ENCODE assay signal across 14 cellular contexts in the genomic region with DNA sequence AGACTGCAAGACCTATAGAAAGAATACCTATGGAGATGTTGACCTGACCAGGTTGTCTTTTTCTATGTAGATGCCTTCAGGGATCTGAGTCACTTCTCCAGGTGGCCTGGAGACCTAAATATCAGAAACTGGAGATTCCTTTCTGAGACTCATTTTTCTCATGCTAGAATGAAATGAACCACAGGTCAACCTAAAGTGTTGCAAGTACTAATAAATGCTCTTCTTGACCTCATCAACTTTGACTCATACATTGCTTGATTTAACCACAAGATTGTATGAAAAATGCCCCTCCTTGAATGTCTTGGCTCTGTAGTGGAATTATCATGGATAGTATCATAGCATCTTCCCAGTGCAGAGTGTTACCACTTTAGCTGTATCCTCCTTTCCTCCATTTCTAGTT.
"Had no signal": no experiment of that assay in that cellular context is flagged by ENCODE, and none has a peak within 500 bp of the region (broad histone marks: within the 10 kb centered on the region; RNA-seq: fewer than 3 reads in every experiment).

No MANE protein-coding gene starts in this region.

- H3K36me3 ChIP-seq: heart left ventricle, ovary, right atrium auricular region, sigmoid colon had no signal

- H3K36me3 Mint-ChIP-seq: naive thymus-derived CD8-positive, alpha-beta T cell; type B pancreatic cell had no signal

- H3K27me3 ChIP-seq: heart left ventricle, ovary, right atrium auricular region, sigmoid colon had no signal

- H3K9me3 Mint-ChIP-seq: neural crest cell, type B pancreatic cell had no signal

- H3K4me1 Mint-ChIP-seq: naive thymus-derived CD8-positive, alpha-beta T cell; neural crest cell had no signal

- H3K4me3 ChIP-seq: heart left ventricle, mucosa of descending colon, ovary, right atrium auricular region, sigmoid colon had no signal

- H3K4me3 Mint-ChIP-seq: naive thymus-derived CD8-positive, alpha-beta T cell; neural crest cell; type B pancreatic cell had no signal

- H3K27ac Mint-ChIP-seq: naive thymus-derived CD8-positive, alpha-beta T cell; type B pancreatic cell had no signal

- H3K27ac ChIP-seq: heart left ventricle, ovary, right atrium auricular region, sigmoid colon had no signal

- H3K4me1 ChIP-seq: heart left ventricle, right atrium auricular region, sigmoid colon had no signal

- H3K9me3 ChIP-seq: heart left ventricle, mucosa of descending colon, ovary, right atrium auricular region, sigmoid colon had no signal

- DNase-seq: effector memory CD4-positive, alpha-beta T cell; heart left ventricle; hippocampal formation; kidney glomerular epithelial cell; mucosa of descending colon; naive thymus-derived CD8-positive, alpha-beta T cell; ovary; sigmoid colon; small intestine; stimulated activated CD4-positive, alpha-beta T cell treated with anti-CD3 and anti-CD28 coated beads, Interleukin-12 subunit alpha, Interleukin-12 subunit beta, amount 100 ng/mL, for 4 hours; stimulated activated naive CD4-positive, alpha-beta T cell had no signal

- H3K27me3 Mint-ChIP-seq: naive thymus-derived CD8-positive, alpha-beta T cell; type B pancreatic cell had no signal
